Comparison of ENCODE assay signal across 1 cellular context in the genomic region with DNA sequence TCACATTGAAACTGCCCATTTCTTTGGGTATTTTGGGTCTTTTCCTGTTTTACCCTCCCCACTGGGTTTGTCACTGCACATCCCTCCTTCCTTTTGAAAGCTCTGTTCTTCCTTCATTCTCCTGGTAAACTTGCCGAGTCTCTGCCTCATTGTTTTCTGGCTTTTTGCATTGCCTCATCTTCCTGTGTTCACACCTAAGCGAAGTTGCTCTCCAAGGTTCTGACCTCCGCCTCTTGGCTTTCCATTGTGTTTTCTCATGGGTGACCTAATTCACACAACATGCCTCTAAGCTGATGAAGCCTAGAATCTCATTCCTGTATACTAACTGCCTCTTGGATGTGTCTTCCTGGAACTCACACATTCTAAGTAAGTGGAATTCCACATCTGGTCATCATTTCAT.
TF ChIP-seq lines count a peak whose summit lies in the region.

No MANE protein-coding gene starts in this region.

TF ChIP-seq in SK-N-SH treated with all-trans-retinoic acid at 6 μM for 48 hours, 23 proteins besides CTCF, POLR2A, EP300 and RAD21 (continued from another document):
- TF ChIP-seq ZNF8 (CRISPR knock-in tag; IDR thresholded peaks at IDR 0.05) (no peak), ISL1 (CRISPR knock-in tag; IDR thresholded peaks at IDR 0.05) (no peak)
- TF ChIP-seq, protein P1, sequence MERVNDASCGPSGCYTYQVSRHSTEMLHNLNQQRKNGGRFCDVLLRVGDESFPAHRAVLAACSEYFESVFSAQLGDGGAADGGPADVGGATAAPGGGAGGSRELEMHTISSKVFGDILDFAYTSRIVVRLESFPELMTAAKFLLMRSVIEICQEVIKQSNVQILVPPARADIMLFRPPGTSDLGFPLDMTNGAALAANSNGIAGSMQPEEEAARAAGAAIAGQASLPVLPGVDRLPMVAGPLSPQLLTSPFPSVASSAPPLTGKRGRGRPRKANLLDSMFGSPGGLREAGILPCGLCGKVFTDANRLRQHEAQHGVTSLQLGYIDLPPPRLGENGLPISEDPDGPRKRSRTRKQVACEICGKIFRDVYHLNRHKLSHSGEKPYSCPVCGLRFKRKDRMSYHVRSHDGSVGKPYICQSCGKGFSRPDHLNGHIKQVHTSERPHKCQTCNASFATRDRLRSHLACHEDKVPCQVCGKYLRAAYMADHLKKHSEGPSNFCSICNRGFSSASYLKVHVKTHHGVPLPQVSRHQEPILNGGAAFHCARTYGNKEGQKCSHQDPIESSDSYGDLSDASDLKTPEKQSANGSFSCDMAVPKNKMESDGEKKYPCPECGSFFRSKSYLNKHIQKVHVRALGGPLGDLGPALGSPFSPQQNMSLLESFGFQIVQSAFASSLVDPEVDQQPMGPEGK (CRISPR knock-in tag; IDR thresholded peaks at IDR 0.05; ENCODE audit: borderline replicate concordance), result no peak
TF ChIP-seq in SK-N-SH treated with all-trans-retinoic acid at 6 μM for 48 hours: peak in this region for 0.
